Comparison of ENCODE assay signal across 30 cellular contexts in the genomic region with DNA sequence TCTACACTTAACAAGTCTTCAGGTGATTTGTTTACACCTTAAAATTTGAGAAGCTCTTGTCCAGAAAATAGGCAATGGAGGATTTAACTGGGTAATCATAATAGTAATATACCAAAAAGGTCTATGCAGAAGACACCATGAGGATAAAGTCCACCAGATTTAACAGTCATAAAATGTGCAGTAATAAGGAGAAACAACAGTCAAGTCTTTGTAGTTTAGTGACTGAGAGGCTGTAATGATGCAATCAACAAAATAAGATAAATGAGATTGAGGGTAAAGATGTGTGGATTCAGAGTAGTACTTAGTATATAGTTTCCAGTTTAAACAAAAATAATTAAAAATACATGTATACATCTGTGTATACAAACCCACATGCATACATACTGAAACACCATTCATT.
"Had no signal": no experiment of that assay in that cellular context is flagged by ENCODE, and none has a peak within 500 bp of the region (broad histone marks: within the 10 kb centered on the region; RNA-seq: fewer than 3 reads in every experiment).

No MANE protein-coding gene starts in this region.

- H3K27me3 ChIP-seq: ascending aorta, cardiac muscle cell had no signal

- H3K36me3 ChIP-seq: ascending aorta, cardiac muscle cell had no signal

- DNase-seq: activated B cell treated with CpG ODN at 0.5 μM for 24 hours; activated CD4-positive, alpha-beta memory T cell treated with anti-CD3 and anti-CD28 coated beads for 36 hours; activated CD4-positive, alpha-beta T cell treated with anti-CD3 and anti-CD28 coated beads for 4 hours; activated CD4-positive, alpha-beta T cell treated with anti-CD3 and anti-CD28 coated beads, Interleukin-2, amount 10 ng/mL, durations not matched to agents 24 days and 14 days; activated CD4-positive, alpha-beta T cell treated with anti-CD3 and anti-CD28 coated beads, Interleukin-2, amount 50 U/mL, for 1 hour; activated CD4-positive, alpha-beta T cell treated with anti-CD3 and anti-CD28 coated beads, Interleukin-2, amount 50 U/mL, for 4 hours; activated CD4-positive, CD25-positive, alpha-beta regulatory T cell treated with anti-CD3 and anti-CD28 coated beads, Interleukin-2, amount 50 U/mL, for 72 hours; activated CD8-positive, alpha-beta memory T cell treated with anti-CD3 and anti-CD28 coated beads, Interleukin-2, amount 50 U/mL, for 4 hours; activated CD8-positive, alpha-beta T cell treated with anti-CD3 and anti-CD28 coated beads for 36 hours; activated effector memory CD4-positive, alpha-beta T cell treated with Interleukin-2 at 50 U/mL for 16 hours; activated gamma-delta T cell; activated naive CD4-positive, alpha-beta T cell treated with anti-CD3 and anti-CD28 coated beads, Interleukin-2, amount 10 ng/mL, durations not matched to agents 7 days and 5 days; activated naive CD4-positive, alpha-beta T cell treated with Interleukin-2 at 50 U/mL for 16 hours; activated naive CD8-positive, alpha-beta T cell treated with anti-CD3 and anti-CD28 coated beads, Interleukin-2, amount 10 ng/mL, durations not matched to agents 7 days and 5 days; activated naive CD8-positive, alpha-beta T cell treated with anti-CD3 and anti-CD28 coated beads, Interleukin-2, amount 50 U/mL, for 24 hours; activated T-cell treated with anti-CD3 and anti-CD28 coated beads for 4 hours; activated T-cell treated with anti-CD3 and anti-CD28 coated beads, Interleukin-2, amount 50 U/mL, for 1 hour; activated T-cell treated with anti-CD3 and anti-CD28 coated beads, Interleukin-2, amount 50 U/mL, for 48 hours; amygdala; anterior cingulate cortex; caudate nucleus; cerebellar nuclear complex; T-helper 1 cell; T-helper 2 cell; T-helper 9 cell had no signal

- H3K4me1 ChIP-seq: ascending aorta had no signal

- H3K4me3 ChIP-seq: ascending aorta, cardiac muscle cell had no signal

- FAIRE-seq: bronchial epithelial cell, TTC549 had no signal

- H3K27ac ChIP-seq: ascending aorta, cardiac muscle cell, VCaP had no signal

- H3K9me3 ChIP-seq: ascending aorta had no signal

- ATAC-seq: activated CD8-positive, alpha-beta T cell treated with anti-CD3 and anti-CD28 coated beads for 36 hours; activated naive CD8-positive, alpha-beta T cell treated with anti-CD3 and anti-CD28 coated beads, Interleukin-2, amount 50 U/mL, for 24 hours had no signal
